ENCODE assay signal across 2 cellular contexts in genomic region chr6:149410557-149410956, GRCh38.
TF ChIP-seq lines count a peak whose summit lies in the region.

No MANE protein-coding gene starts in this region.

TF ChIP-seq in IMR-90, 13 proteins besides CTCF, POLR2A, EP300 and RAD21:
- TF ChIP-seq MAFK (IDR thresholded peaks at IDR 0.05; ENCODE audit: low read depth, low read length) (no peak), CEBPB (IDR thresholded peaks at IDR 0.05; ENCODE audit: low read depth, low read length) (no peak), USF2 (IDR thresholded peaks at IDR 0.05; ENCODE audit: low read depth, low read length) (no peak), MAZ (IDR thresholded peaks at IDR 0.05; ENCODE audit: borderline replicate concordance, low read depth, low read length) (no peak), RCOR1 (IDR thresholded peaks at IDR 0.05; ENCODE audit: insufficient replicate concordance, low read length) (no peak), SMC3 (IDR thresholded peaks at IDR 0.05; ENCODE audit: low read depth, low read length) (no peak), CHD1 (IDR thresholded peaks at IDR 0.05; ENCODE audit: low read depth, low read length) (no peak), NFE2L2 (IDR thresholded peaks at IDR 0.05; ENCODE audit: low read depth, low read length) (no peak), MXI1 (IDR thresholded peaks at IDR 0.05; ENCODE audit: borderline replicate concordance, low read depth, low read length) (no peak), FOS (IDR thresholded peaks at IDR 0.05; ENCODE audit: low read depth, low read length) (no peak), BHLHE40 (IDR thresholded peaks at IDR 0.05; ENCODE audit: low read depth, low read length) (no peak), RFX5 (IDR thresholded peaks at IDR 0.05; ENCODE audit: low read depth, low read length) (no peak), ELK1 (IDR thresholded peaks at IDR 0.05; ENCODE audit: borderline replicate concordance, low read depth, low read length) (no peak)
TF ChIP-seq in IMR-90: peak in this region for 0.

TF ChIP-seq in K562, 482 proteins besides CTCF, POLR2A, EP300 and RAD21:
- TF ChIP-seq PCBP2 (IDR thresholded peaks at IDR 0.05; ENCODE audit: low read depth, low read length, poor library complexity, severe bottlenecking) (no peak), NCOA6 (IDR thresholded peaks at IDR 0.05) (no peak), ZNF134 (CRISPR knock-in tag; conservative IDR thresholded peaks at IDR 0.05) (no peak), ZKSCAN3 (CRISPR knock-in tag; IDR thresholded peaks at IDR 0.05) (no peak), ZNF280B (CRISPR knock-in tag; IDR thresholded peaks at IDR 0.05) (no peak), SMAD2 (IDR thresholded peaks at IDR 0.05; ENCODE audit: low read depth, low read length) (no peak), TBL1XR1 (IDR thresholded peaks at IDR 0.05; ENCODE audit: low read length in 2 of 2) (no peak), DNMT1 (IDR thresholded peaks at IDR 0.05) (no peak), TRIM25 (IDR thresholded peaks at IDR 0.05; ENCODE audit: borderline replicate concordance) (no peak), TFAP4 (CRISPR knock-in tag; IDR thresholded peaks at IDR 0.05; ENCODE audit: borderline replicate concordance) (no peak), CXXC5 (CRISPR knock-in tag; IDR thresholded peaks at IDR 0.05) (no peak), BCL6 (CRISPR knock-in tag; IDR thresholded peaks at IDR 0.05) (no peak), ZBTB5 (IDR thresholded peaks at IDR 0.05) (no peak), ZNF592 (IDR thresholded peaks at IDR 0.05) (no peak), SFPQ (IDR thresholded peaks at IDR 0.05; ENCODE audit: low read depth, low read length) (no peak)
